Comparison of ENCODE assay signal across 1 cellular context in genomic region chr15:64651573-64652260, GRCh38.
TF ChIP-seq lines count a peak whose summit lies in the region.

No MANE protein-coding gene starts in this region.

TF ChIP-seq in GM12878, 131 proteins besides CTCF, POLR2A, EP300 and RAD21 (continued from another document):
- no peak for TF ChIP-seq PRDM15 (CRISPR knock-in tag; IDR thresholded peaks at IDR 0.05)
- TF ChIP-seq USF2 (IDR thresholded peaks at IDR 0.05; ENCODE audit: borderline replicate concordance, low read depth, low read length), result no peak
- TF ChIP-seq SIN3A (IDR thresholded peaks at IDR 0.05; ENCODE audit: low read depth, low read length), result 0 out of 2 replicates have a peak, but pooled peaks have one; percentile 37
- TF ChIP-seq TARDBP (IDR thresholded peaks at IDR 0.05; ENCODE audit: borderline replicate concordance), result no peak
- TF ChIP-seq YBX1 (IDR thresholded peaks at IDR 0.05), result no peak
- no peak for TF ChIP-seq IRF4 (IDR thresholded peaks at IDR 0.05; ENCODE audit: low read depth, low read length)
- no peak for TF ChIP-seq CEBPB (IDR thresholded peaks at IDR 0.05; ENCODE audit: borderline replicate concordance in 1 of 2, low read depth in 2 of 2, low read length in 2 of 2)
- 0 out of 2 replicates have a peak, but pooled peaks have one; percentile 35 for TF ChIP-seq CREB1 (IDR thresholded peaks at IDR 0.05; ENCODE audit: low read depth)
